8 cellular contexts compared by ENCODE assay signal in the genomic region with DNA sequence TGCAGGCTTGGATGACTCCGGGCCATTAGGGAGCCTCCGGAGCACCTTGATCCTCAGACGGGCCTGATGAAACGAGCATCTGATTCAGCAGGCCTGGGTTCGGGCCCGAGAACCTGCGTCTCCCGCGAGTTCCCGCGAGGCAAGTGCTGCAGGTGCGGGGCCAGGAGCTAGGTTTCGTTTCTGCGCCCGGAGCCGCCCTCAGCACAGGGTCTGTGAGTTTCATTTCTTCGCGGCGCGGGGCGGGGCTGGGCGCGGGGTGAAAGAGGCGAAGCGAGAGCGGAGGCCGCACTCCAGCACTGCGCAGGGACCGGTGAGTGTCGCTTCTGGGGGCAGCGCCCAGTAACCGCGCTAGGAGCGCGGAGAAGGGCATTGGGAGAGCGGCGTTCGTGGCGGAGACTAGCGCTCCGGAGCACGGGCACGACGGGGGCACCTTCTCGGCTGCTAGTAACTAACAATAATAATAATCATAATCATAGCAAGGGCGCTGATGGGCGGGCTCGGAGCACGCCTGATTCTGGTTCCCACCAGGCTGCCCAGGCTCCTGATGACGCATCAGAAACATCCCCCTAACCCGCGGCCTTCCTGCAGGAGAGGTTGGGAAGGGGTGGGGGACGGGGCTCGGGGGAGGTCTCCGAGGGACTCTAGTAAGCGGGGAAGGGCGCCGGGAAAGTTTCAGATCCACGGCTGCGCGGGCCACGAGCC. TPM values are rescaled to one million over a fixed set of nuclear protein-coding genes. Genes with fewer than 3 reads are reported as not detected.
DNase-seq lines count a peak whose midpoint lies in the region; ATAC-seq lines count a peak whose summit lies in the region.

A gene with protein sequence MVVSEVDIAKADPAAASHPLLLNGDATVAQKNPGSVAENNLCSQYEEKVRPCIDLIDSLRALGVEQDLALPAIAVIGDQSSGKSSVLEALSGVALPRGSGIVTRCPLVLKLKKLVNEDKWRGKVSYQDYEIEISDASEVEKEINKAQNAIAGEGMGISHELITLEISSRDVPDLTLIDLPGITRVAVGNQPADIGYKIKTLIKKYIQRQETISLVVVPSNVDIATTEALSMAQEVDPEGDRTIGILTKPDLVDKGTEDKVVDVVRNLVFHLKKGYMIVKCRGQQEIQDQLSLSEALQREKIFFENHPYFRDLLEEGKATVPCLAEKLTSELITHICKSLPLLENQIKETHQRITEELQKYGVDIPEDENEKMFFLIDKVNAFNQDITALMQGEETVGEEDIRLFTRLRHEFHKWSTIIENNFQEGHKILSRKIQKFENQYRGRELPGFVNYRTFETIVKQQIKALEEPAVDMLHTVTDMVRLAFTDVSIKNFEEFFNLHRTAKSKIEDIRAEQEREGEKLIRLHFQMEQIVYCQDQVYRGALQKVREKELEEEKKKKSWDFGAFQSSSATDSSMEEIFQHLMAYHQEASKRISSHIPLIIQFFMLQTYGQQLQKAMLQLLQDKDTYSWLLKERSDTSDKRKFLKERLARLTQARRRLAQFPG (plus strand): TSS at position 286 of the 702 bp plus-strand sequence. CDS start 5,832 bp downstream, outside the sequence.

- H3K4me3 ChIP-seq in CD4-positive, alpha-beta memory T cell (ENCODE audit: low read length in 2 of 2), result peak within 1 kb of the TSS; percentile 79 to 91
- peak within 1 kb of the TSS; percentile 65 to 86 for H3K4me3 ChIP-seq in duodenal mucosa (ENCODE audit: low read depth in 1 of 2, low read length in 2 of 2)

- peaks cover 22% of the 10 kb centered on the region for H3K4me1 ChIP-seq in CD4-positive, alpha-beta memory T cell (ENCODE audit: insufficient read depth, low read length)
- H3K4me1 ChIP-seq in duodenal mucosa (ENCODE audit: control insufficient read depth in 1 of 2, insufficient read depth in 2 of 2, low read length in 2 of 2), result peaks cover 8 to 12% of the 10 kb centered on the region in 2 donors

- H3K27me3 ChIP-seq in CD4-positive, alpha-beta memory T cell (ENCODE audit: insufficient read depth, low read length), result no peaks in the 10 kb centered on the region
- no peaks in the 10 kb centered on the region for H3K27me3 ChIP-seq in duodenal mucosa (ENCODE audit: control insufficient read depth in 1 of 2, insufficient read depth in 2 of 2, low read length in 2 of 2)

- peak within 1 kb of the TSS; percentile 50 to 89 for H3K9ac ChIP-seq in duodenal mucosa (ENCODE audit: low read depth in 1 of 2, low read length in 2 of 2)

- peaks cover 3% of the 10 kb centered on the region for H3K36me3 ChIP-seq in CD4-positive, alpha-beta memory T cell (ENCODE audit: insufficient read depth, low read length)
- H3K36me3 ChIP-seq in duodenal mucosa (ENCODE audit: control insufficient read depth in 1 of 2, insufficient read depth in 2 of 2, low read length in 2 of 2), result peaks cover 12 to 24% of the 10 kb centered on the region in 2 donors

- no peaks in the 10 kb centered on the region for H3K9me3 Mint-ChIP-seq in CD4-positive, alpha-beta memory T cell

- ATAC-seq in GM19468 (IDR thresholded peaks at IDR 0.05; ENCODE audit: extremely low read depth, unreplicated experiment), result peak; percentile 83

- H3K27ac ChIP-seq in CD4-positive, alpha-beta memory T cell (ENCODE audit: low read depth, low read length), result peak within 1 kb of the TSS; percentile 88
- H3K27ac ChIP-seq in duodenal mucosa (ENCODE audit: low read depth, low read length), result peak within 1 kb of the TSS; percentile 53

- H3K27me3 Mint-ChIP-seq in CD4-positive, alpha-beta memory T cell, result no peaks in the 10 kb centered on the region

- POLR2A ChIA-PET in CD4-positive, alpha-beta memory T cell (lab: Charles Lee; ENCODE audit: partially characterized antibody), result interaction anchor here (0.6 to 5.2 kb wide), 9 partner anchors 8 to 64 kb away, joined by 3 to 58 read pairs (median 4); a partner anchor contains a TSS

- peak within 1 kb of the TSS; percentile 93 to 98 (median 96) for H3K27ac Mint-ChIP-seq in CD4-positive, alpha-beta memory T cell

- no peaks in the 10 kb centered on the region for H3K9me3 ChIP-seq in CD4-positive, alpha-beta memory T cell (ENCODE audit: control insufficient read depth in 1 of 2, low read length in 2 of 2)
- no peaks in the 10 kb centered on the region for H3K9me3 ChIP-seq in duodenal mucosa (ENCODE audit: control insufficient read depth in 1 of 2, low read length in 2 of 2)

- peak; percentile 86 to 90 (median 88) for DNase-seq in CD4-positive, alpha-beta memory T cell
- DNase-seq in HuH-7.5 (ENCODE audit: low spot score) (peak; percentile 29), lung microvascular endothelial cell (ENCODE audit: low read depth in 2 of 2) (peak; percentile 52 to 73), NCI-H82 treated with DMSO at 0.1 percent for 48 hours (lab: John Stamatoyannopoulos, UW; ENCODE audit: unreplicated experiment) (no peak)
- peak; percentile 67 to 73 for DNase-seq in activated CD4-positive, alpha-beta T cell treated with anti-CD3 and anti-CD28 coated beads, Interleukin-2, amount 50 U/mL, for 24 hours (ENCODE audit: low read depth in 1 of 2, low spot score in 1 of 2)
- peak; percentile 67 to 79 (median 69) for DNase-seq in stimulated activated CD4-positive, alpha-beta T cell treated with anti-CD3 and anti-CD28 coated beads, TNF-alpha, amount 100 ng/mL, for 24 hours (ENCODE audit: low read depth in 3 of 3)

- intact Hi-C loops in CD4-positive, alpha-beta memory T cell (cut with micrococcal nuclease), result loop anchor here (1.0 kb wide), 1 partner anchor 64 kb away; a partner anchor contains a TSS

- CTCF ChIA-PET in CD4-positive, alpha-beta memory T cell (lab: Charles Lee; ENCODE audit: partially characterized antibody), result interaction anchor here (0.9 to 3.3 kb wide), 6 partner anchors 8 to 143 kb away, joined by 3 to 24 read pairs (median 6); no protein-coding TSS in a partner anchor

- H3K4me3 Mint-ChIP-seq in CD4-positive, alpha-beta memory T cell, result peak within 1 kb of the TSS; percentile 95 to 99 (median 98)

- H3K4me1 Mint-ChIP-seq in CD4-positive, alpha-beta memory T cell, result peaks cover 27 to 69% (median 47%) of the 10 kb centered on the region in 4 donors

- peaks cover 18 to 29% of the 10 kb centered on the region in 2 donors for H3K36me3 Mint-ChIP-seq in CD4-positive, alpha-beta memory T cell

RNA-seq across cellular contexts. Expression of the gene that starts here (rescaled TPM):
- total RNA-seq in CD4-positive, alpha-beta memory T cell, result 10 to 100 TPM; 73.7 to 75.3 TPM
- 10 to 100 TPM; 47.8 to 80.6 TPM for polyA plus RNA-seq in CD4-positive, alpha-beta memory T cell
- total RNA-seq in lung microvascular endothelial cell, result 0.99 and 4.1 TPM in 2 replicates

Comparison
In these comparisons a context has a peak if more than half of its experiments do, and no peak if none do; other contexts are left out.
1. RNA of the gene that starts here (total RNA-seq): 73.7 to 75.3 TPM in CD4-positive, alpha-beta memory T cell; 0.99 to 4.1 TPM in lung microvascular endothelial cell; every median in the first group is over 10 times any median in the second.